Comparison of ENCODE assay signal across 8 cellular contexts in the genomic region with DNA sequence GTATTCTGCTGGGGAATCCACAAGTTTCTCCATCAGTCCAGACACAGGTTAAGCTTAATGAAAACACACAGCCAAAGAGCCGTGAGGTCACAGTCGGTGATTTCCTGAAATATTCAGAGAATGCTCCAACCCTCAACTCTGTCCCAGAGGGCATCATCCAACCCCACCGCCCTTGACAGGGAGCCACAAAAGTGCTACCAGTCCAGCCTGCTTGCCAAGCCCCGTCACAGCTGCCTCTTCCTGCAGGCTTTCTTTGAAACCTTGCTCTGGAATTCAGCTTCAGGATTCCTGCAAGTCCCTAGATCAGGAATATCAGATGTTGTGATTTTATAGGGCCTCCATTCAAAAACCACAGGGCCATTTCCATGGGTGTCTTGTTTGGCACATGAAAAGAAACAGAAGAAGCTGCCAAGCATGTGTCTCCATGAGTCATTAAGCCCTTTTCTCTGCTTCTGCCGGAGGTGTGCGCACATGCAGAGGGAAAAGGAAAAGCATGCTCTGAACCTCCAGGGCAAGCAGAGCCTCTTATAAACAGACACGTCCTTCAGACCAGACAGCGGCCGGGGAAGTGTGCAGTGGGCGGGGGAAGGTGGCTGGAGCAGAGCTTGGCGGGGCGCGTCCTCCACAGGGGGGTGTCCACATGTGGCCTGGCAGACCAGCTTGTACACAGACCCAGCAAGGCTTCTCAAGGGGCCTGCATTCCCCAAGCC.
DNase-seq lines count a peak whose midpoint lies in the region; ATAC-seq lines count a peak whose summit lies in the region.

No MANE protein-coding gene starts in this region.

- ATAC-seq in GM18511 (IDR thresholded peaks at IDR 0.05; ENCODE audit: unreplicated experiment) = no peak

- H3K4me2 ChIP-seq in skeletal muscle satellite cell (ENCODE audit: low read length) = peak overlapping the region; percentile 66

- no peaks in the 10 kb centered on the region for H3K9me3 ChIP-seq in skeletal muscle satellite cell (replicated peaks; ENCODE audit: low read length)

- peaks cover 31% of the 10 kb centered on the region for H3K4me1 ChIP-seq in skeletal muscle satellite cell (ENCODE audit: control insufficient read depth, insufficient read depth, low read length)

- peak; percentile 68 for DNase-seq in activated effector memory CD4-positive, alpha-beta T cell treated with anti-CD3 and anti-CD28 coated beads, Interleukin-2, amount 50 U/mL, for 16 hours
- no peak for DNase-seq in activated effector memory CD4-positive, alpha-beta T cell treated with Interleukin-2 at 50 U/mL for 16 hours
- DNase-seq in activated CD4-positive, alpha-beta T cell treated with anti-CD3 and anti-CD28 coated beads, Interleukin-2, amount 50 U/mL, for 1 hour = peak; percentile 17
- peak; percentile 86 for DNase-seq in foreskin melanocyte
- DNase-seq in midbrain (lab: John Stamatoyannopoulos, UW) = no peak
- no peak for DNase-seq in NCI-H1105 treated with DMSO at 0.1 percent for 48 hours (lab: John Stamatoyannopoulos, UW)

- H3K27me3 ChIP-seq in skeletal muscle satellite cell (ENCODE audit: control insufficient read depth, insufficient read depth, low read length) = no peaks in the 10 kb centered on the region

- peak overlapping the region; percentile 28 for H3K4me3 ChIP-seq in skeletal muscle satellite cell (ENCODE audit: low read length)

- no peaks in the 10 kb centered on the region for H3K36me3 ChIP-seq in skeletal muscle satellite cell (ENCODE audit: insufficient read depth, low read length)

- peak overlapping the region; percentile 25 for H3K9ac ChIP-seq in skeletal muscle satellite cell (ENCODE audit: low read depth, low read length)

Comparison
In these comparisons a context has a peak if more than half of its experiments do, and no peak if none do; other contexts are left out.
1. DNase-seq: peak in activated effector memory CD4-positive, alpha-beta T cell treated with anti-CD3 and anti-CD28 coated beads, Interleukin-2, amount 50 U/mL, for 16 hours (single experiment), activated CD4-positive, alpha-beta T cell treated with anti-CD3 and anti-CD28 coated beads, Interleukin-2, amount 50 U/mL, for 1 hour (single experiment) and foreskin melanocyte (single experiment); none in activated effector memory CD4-positive, alpha-beta T cell treated with Interleukin-2 at 50 U/mL for 16 hours (single experiment), midbrain (single experiment) and NCI-H1105 treated with DMSO at 0.1 percent for 48 hours (single experiment).